In genomic region chr7:134636008-134636449, GRCh38 we compare ENCODE assay signal across 10 cellular contexts. TPM values are rescaled to one million over a fixed set of nuclear protein-coding genes. Genes with fewer than 3 reads are reported as not detected.
DNase-seq lines count a peak whose midpoint lies in the region; ATAC-seq, FAIRE-seq and TF ChIP-seq lines count a peak whose summit lies in the region.
"Had no signal": no experiment of that assay in that cellular context is flagged by ENCODE, and none has a peak within 500 bp of the region (broad histone marks: within the 10 kb centered on the region; RNA-seq: fewer than 3 reads in every experiment).

No MANE protein-coding gene starts in this region.

- H4K20me1 ChIP-seq in osteoblast (ENCODE audit: insufficient read depth, low read length): no peaks in the 10 kb centered on the region

- H3K9me3 ChIP-seq in osteoblast (ENCODE audit: low read depth, low read length): no peaks in the 10 kb centered on the region

- H3K36me3 Mint-ChIP-seq in T-helper 2 cell treated with Interferon-gamma antibody and Interleukin-4, amounts not matched to agents 5 μg/mL and 100 μg/mL, for 36 hours (ENCODE audit: low read depth): peaks cover 10% of the 10 kb centered on the region

- H3K27me3 Mint-ChIP-seq in T-helper 2 cell treated with Interferon-gamma antibody and Interleukin-4, amounts not matched to agents 5 μg/mL and 100 μg/mL, for 36 hours (ENCODE audit: low read depth): no peaks in the 10 kb centered on the region

- peak; percentile 80 for ATAC-seq in HG02840 (IDR thresholded peaks at IDR 0.05; ENCODE audit: low FRiP score, unreplicated experiment)

- peak overlapping the region; percentile 53 for H3K4me3 Mint-ChIP-seq in T-helper 2 cell treated with Interferon-gamma antibody and Interleukin-4, amounts not matched to agents 5 μg/mL and 100 μg/mL, for 36 hours

- H2AFZ ChIP-seq in osteoblast (ENCODE audit: low read length): peak overlapping the region; percentile 27

- peak; percentile 98 for FAIRE-seq in GM19239 (lab: Jason Lieb, UNC)

- peak overlapping the region; percentile 0 for H3K4me2 ChIP-seq in osteoblast (ENCODE audit: insufficient read depth, low read length)

- H3K36me3 ChIP-seq in osteoblast (ENCODE audit: insufficient read depth, low read length): no peaks in the 10 kb centered on the region

- no peak overlapping the region for H3K4me3 ChIP-seq in osteoblast (ENCODE audit: insufficient read depth, low read length)

- no peaks in the 10 kb centered on the region for H3K4me1 ChIP-seq in osteoblast (ENCODE audit: insufficient read depth, low read length)

- no peaks in the 10 kb centered on the region for H3K27me3 ChIP-seq in osteoblast (ENCODE audit: insufficient read depth, low read length)

- DNase-seq in GM19239 (ENCODE audit: insufficient read length, low spot score) (no peak), osteoblast (ENCODE audit: insufficient read length, low spot score, missing footprints) (no peak), midbrain (lab: John Stamatoyannopoulos, UW) (no peak), DMS 273 treated with DMSO at 0.1 percent for 48 hours (lab: John Stamatoyannopoulos, UW) (no peak)
- no peak for DNase-seq in T-helper 2 cell treated with Interferon-gamma antibody and Interleukin-4, amounts not matched to agents 5 μg/mL and 100 μg/mL, for 36 hours (ENCODE audit: low spot score)
- no peak for DNase-seq in NK-92 treated with Interleukin-12 subunit alpha and Interleukin-12 subunit beta, amount 100 ng/mL, for 24 hours (lab: John Stamatoyannopoulos, UW)
- DNase-seq in activated CD8-positive, alpha-beta memory T cell treated with anti-CD3 and anti-CD28 coated beads, Interleukin-2, amount 50 U/mL, for 48 hours: no peak
- DNase-seq: left cardiac atrium, SHP77 had no signal

- no peak overlapping the region for H3K27ac ChIP-seq in osteoblast (ENCODE audit: low read depth, low read length)

- H3K9me3 Mint-ChIP-seq in T-helper 2 cell treated with Interferon-gamma antibody and Interleukin-4, amounts not matched to agents 5 μg/mL and 100 μg/mL, for 36 hours: peaks cover 6% of the 10 kb centered on the region

- no peak for TF ChIP-seq CTCF in osteoblast (IDR thresholded peaks at IDR 0.05; ENCODE audit: extremely low read depth, low read depth, low read length)

- H3K79me2 ChIP-seq in osteoblast (ENCODE audit: insufficient read depth, low read length): no peaks in the 10 kb centered on the region

- peaks cover 39% of the 10 kb centered on the region for H3K4me1 Mint-ChIP-seq in T-helper 2 cell treated with Interferon-gamma antibody and Interleukin-4, amounts not matched to agents 5 μg/mL and 100 μg/mL, for 36 hours (ENCODE audit: low read depth)

- H3K27ac Mint-ChIP-seq in T-helper 2 cell treated with Interferon-gamma antibody and Interleukin-4, amounts not matched to agents 5 μg/mL and 100 μg/mL, for 36 hours: peak overlapping the region; percentile 83

RNA-seq across cellular contexts. Expression of gene BPGM, which starts 10.6 kb away (rescaled TPM):
- 43.6 and 64.8 TPM in 2 replicates for total RNA-seq in osteoblast
